ENCODE assay signal across 19 cellular contexts in the genomic region with DNA sequence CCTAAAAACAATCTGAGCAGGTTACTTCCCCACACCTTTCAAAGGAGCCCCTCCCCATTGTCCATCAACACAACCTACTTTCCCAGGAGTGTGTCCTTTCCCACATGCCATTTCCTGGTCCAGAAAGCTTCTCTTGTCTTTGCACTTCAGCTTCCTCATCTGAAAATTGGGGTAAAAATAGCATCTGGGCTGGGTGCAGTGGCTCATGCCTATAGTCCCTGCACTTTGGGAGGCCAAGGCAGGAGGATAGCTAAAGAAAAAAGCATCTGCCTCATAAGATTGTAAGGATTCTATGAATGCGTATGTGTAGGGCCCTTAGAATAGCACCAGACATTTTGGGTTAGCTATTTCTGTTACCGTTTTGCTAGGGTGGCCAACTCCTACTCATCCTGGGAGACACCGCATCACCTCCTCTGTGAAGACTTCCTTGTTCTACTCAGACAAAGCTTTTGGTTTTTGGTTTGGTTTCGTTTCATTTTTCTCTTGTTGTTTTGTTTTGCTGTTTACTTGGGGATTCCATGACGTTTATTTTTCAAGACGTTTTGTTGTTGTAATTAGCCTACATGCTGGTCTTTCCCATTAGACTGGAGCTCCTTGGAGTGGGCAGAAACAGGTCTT.
DNase-seq lines count a peak whose midpoint lies in the region; ATAC-seq and TF ChIP-seq lines count a peak whose summit lies in the region.
"Had no signal": no experiment of that assay in that cellular context is flagged by ENCODE, and none has a peak within 500 bp of the region (broad histone marks: within the 10 kb centered on the region; RNA-seq: fewer than 3 reads in every experiment).

No MANE protein-coding gene starts in this region.

- no peaks in the 10 kb centered on the region for H4K20me1 ChIP-seq in MM.1S (ENCODE audit: insufficient read depth, low read length)

- H3K27ac Mint-ChIP-seq in dendritic cell treated with granulocyte-macrophage colony-stimulating factor and Interleukin-4, amounts not matched to agents 40 ng/mL and 50 ng/mL, for 4 days: peak overlapping the region; percentile 65
- no peak overlapping the region for H3K27ac Mint-ChIP-seq in stimulated activated effector memory CD8-positive, alpha-beta T cell treated with anti-CD3 and anti-CD28 coated beads, Interleukin-12 subunit alpha, Interleukin-12 subunit beta, amount 100 ng/mL, for 72 hours
- H3K27ac Mint-ChIP-seq: activated naive CD4-positive, alpha-beta T cell treated with anti-CD3 and anti-CD28 coated beads, Interleukin-2, amount 50 U/mL, for 72 hours had no signal

- H3K4me3 Mint-ChIP-seq in dendritic cell treated with granulocyte-macrophage colony-stimulating factor and Interleukin-4, amounts not matched to agents 40 ng/mL and 50 ng/mL, for 4 days: no peak overlapping the region
- H3K4me3 Mint-ChIP-seq in stimulated activated effector memory CD8-positive, alpha-beta T cell treated with anti-CD3 and anti-CD28 coated beads, Interleukin-12 subunit alpha, Interleukin-12 subunit beta, amount 100 ng/mL, for 72 hours: no peak overlapping the region
- H3K4me3 Mint-ChIP-seq: brain had no signal

- peak; percentile 55 for ATAC-seq in stimulated activated effector memory CD8-positive, alpha-beta T cell treated with anti-CD3 and anti-CD28 coated beads, Interleukin-12 subunit alpha, Interleukin-12 subunit beta, amount 100 ng/mL, for 72 hours
- no peak for ATAC-seq in HG03354 (IDR thresholded peaks at IDR 0.05; ENCODE audit: poor library complexity, severe bottlenecking, unreplicated experiment)
- ATAC-seq: activated naive CD4-positive, alpha-beta T cell treated with anti-CD3 and anti-CD28 coated beads, Interleukin-2, amount 50 U/mL, for 72 hours had no signal

- H3K36me3 ChIP-seq in MM.1S (replicated peaks; ENCODE audit: insufficient read depth, low read length): no peaks in the 10 kb centered on the region
- H3K36me3 ChIP-seq: right atrium auricular region had no signal

- peaks cover 59% of the 10 kb centered on the region for H3K4me1 Mint-ChIP-seq in dendritic cell treated with granulocyte-macrophage colony-stimulating factor and Interleukin-4, amounts not matched to agents 40 ng/mL and 50 ng/mL, for 4 days (ENCODE audit: low read depth)
- H3K4me1 Mint-ChIP-seq in stimulated activated effector memory CD8-positive, alpha-beta T cell treated with anti-CD3 and anti-CD28 coated beads, Interleukin-12 subunit alpha, Interleukin-12 subunit beta, amount 100 ng/mL, for 72 hours: no peaks in the 10 kb centered on the region

- no peaks in the 10 kb centered on the region for H3K9me2 ChIP-seq in MM.1S (replicated peaks; ENCODE audit: insufficient read depth, low read length)

- no peak overlapping the region for H3K9ac ChIP-seq in MM.1S (ENCODE audit: low read length)

- no peaks in the 10 kb centered on the region for H3K9me3 ChIP-seq in MM.1S (replicated peaks; ENCODE audit: insufficient read depth, low read length)
- H3K9me3 ChIP-seq: right atrium auricular region had no signal

- no peaks in the 10 kb centered on the region for H3K27me3 ChIP-seq in MM.1S (replicated peaks; ENCODE audit: insufficient read depth, low read length)
- H3K27me3 ChIP-seq: right atrium auricular region had no signal

- H3K4me1 ChIP-seq in MM.1S (ENCODE audit: low read length): peaks cover 37% of the 10 kb centered on the region

- intact Hi-C loops in dendritic cell treated with granulocyte-macrophage colony-stimulating factor and Interleukin-4, amounts not matched to agents 40 ng/mL and 50 ng/mL, for 4 days (cut with micrococcal nuclease): loop anchor here (10.0 kb wide), 1 partner anchor 57 kb away; no protein-coding TSS in a partner anchor

- H3K4me3 ChIP-seq in LNCaP clone FGC (ENCODE audit: low read depth, low read length): no peak overlapping the region
- H3K4me3 ChIP-seq in MM.1S (ENCODE audit: low read length): no peak overlapping the region
- H3K4me3 ChIP-seq: right atrium auricular region had no signal

- no peak overlapping the region for H3K27ac ChIP-seq in MM.1S (ENCODE audit: low read length)

- no peak overlapping the region for H3K4me2 ChIP-seq in MM.1S (ENCODE audit: low read depth, low read length)

- no peak overlapping the region for H2AFZ ChIP-seq in MM.1S (ENCODE audit: low read length)

- H3K36me3 Mint-ChIP-seq in dendritic cell treated with granulocyte-macrophage colony-stimulating factor and Interleukin-4, amounts not matched to agents 40 ng/mL and 50 ng/mL, for 4 days (ENCODE audit: low read depth): no peaks in the 10 kb centered on the region
- H3K36me3 Mint-ChIP-seq in stimulated activated effector memory CD8-positive, alpha-beta T cell treated with anti-CD3 and anti-CD28 coated beads, Interleukin-12 subunit alpha, Interleukin-12 subunit beta, amount 100 ng/mL, for 72 hours: no peaks in the 10 kb centered on the region
- H3K36me3 Mint-ChIP-seq: activated naive CD4-positive, alpha-beta T cell treated with anti-CD3 and anti-CD28 coated beads, Interleukin-2, amount 50 U/mL, for 72 hours; brain had no signal

- DNase-seq in GM10266 (ENCODE audit: extremely low spot score) (peak; percentile 57), LNCaP clone FGC (ENCODE audit: low read depth) (peak; percentile 42), MM.1S (no peak), T-helper 2 cell (no peak)
- DNase-seq in stimulated activated effector memory CD8-positive, alpha-beta T cell treated with anti-CD3 and anti-CD28 coated beads, Interleukin-12 subunit alpha, Interleukin-12 subunit beta, amount 100 ng/mL, for 72 hours (ENCODE audit: low spot score in 2 of 2): no peak
- no peak for DNase-seq in activated T-cell treated with anti-CD3 and anti-CD28 coated beads, Interleukin-2, amount 50 U/mL, for 48 hours
- DNase-seq: activated CD4-positive, alpha-beta T cell treated with anti-CD3 and anti-CD28 coated beads for 48 hours; dermis blood vessel endothelial cell; erythroblast; KG1; NCI-H146; NCI-H345; SHP77 treated with DMSO at 0.1 percent for 48 hours; T-helper 9 cell had no signal

- no peaks in the 10 kb centered on the region for H3K79me2 ChIP-seq in MM.1S (ENCODE audit: low read length)

- no peaks in the 10 kb centered on the region for H3K9me3 Mint-ChIP-seq in dendritic cell treated with granulocyte-macrophage colony-stimulating factor and Interleukin-4, amounts not matched to agents 40 ng/mL and 50 ng/mL, for 4 days
- no peaks in the 10 kb centered on the region for H3K9me3 Mint-ChIP-seq in stimulated activated effector memory CD8-positive, alpha-beta T cell treated with anti-CD3 and anti-CD28 coated beads, Interleukin-12 subunit alpha, Interleukin-12 subunit beta, amount 100 ng/mL, for 72 hours
- H3K9me3 Mint-ChIP-seq: activated naive CD4-positive, alpha-beta T cell treated with anti-CD3 and anti-CD28 coated beads, Interleukin-2, amount 50 U/mL, for 72 hours had no signal

- no peaks in the 10 kb centered on the region; the same call in 1 of the 2 replicates for H3F3A ChIP-seq in MM.1S (ENCODE audit: insufficient read depth, low read length)

- H3K27me3 Mint-ChIP-seq in dendritic cell treated with granulocyte-macrophage colony-stimulating factor and Interleukin-4, amounts not matched to agents 40 ng/mL and 50 ng/mL, for 4 days: peaks cover 36% of the 10 kb centered on the region

- TF ChIP-seq CTCF in GM10266 (IDR thresholded peaks at IDR 0.05; ENCODE audit: control insufficient read depth, insufficient read depth, low read depth, missing control alignments): no peak
- TF ChIP-seq CTCF in LNCaP clone FGC (IDR thresholded peaks at IDR 0.05; ENCODE audit: control insufficient read depth, extremely low read depth, insufficient read depth): no peak
- TF ChIP-seq CTCF in MM.1S (IDR thresholded peaks at IDR 0.05; ENCODE audit: low read length): no peak

Comparison
In these comparisons a context has a peak if more than half of its experiments do, and no peak if none do; other contexts are left out.
1. DNase-seq: peak in GM10266 (single experiment) and LNCaP clone FGC (single experiment); none in stimulated activated effector memory CD8-positive, alpha-beta T cell treated with anti-CD3 and anti-CD28 coated beads, Interleukin-12 subunit alpha, Interleukin-12 subunit beta, amount 100 ng/mL, for 72 hours (0 of 2), activated T-cell treated with anti-CD3 and anti-CD28 coated beads, Interleukin-2, amount 50 U/mL, for 48 hours (0 of 2), MM.1S (single experiment) and T-helper 2 cell (0 of 5).